ENCODE assay signal across 24 cellular contexts in genomic region chr3:14775574-14775973, GRCh38. TPM values are rescaled to one million over a fixed set of nuclear protein-coding genes. Genes with fewer than 3 reads are reported as not detected.
"Had no signal": no experiment of that assay in that cellular context is flagged by ENCODE, and none has a peak within 500 bp of the region (broad histone marks: within the 10 kb centered on the region; RNA-seq: fewer than 3 reads in every experiment).

No MANE protein-coding gene starts in this region.

- H3K27me3 ChIP-seq: right lobe of liver, suprapubic skin, transverse colon, vagina had no signal

- H3K4me1 Mint-ChIP-seq: activated naive CD8-positive, alpha-beta T cell treated with anti-CD3 and anti-CD28 coated beads, Interleukin-2, amount 50 U/mL, for 24 hours; mesothelial cell of epicardium; stimulated activated effector memory CD8-positive, alpha-beta T cell treated with anti-CD3 and anti-CD28 coated beads, Interleukin-12 subunit alpha, Interleukin-12 subunit beta, amount 100 ng/mL, for 72 hours; stimulated activated naive CD8-positive, alpha-beta T cell treated with anti-CD3 and anti-CD28 coated beads, Interleukin-15, amount 100 ng/mL, for 72 hours; T-cell had no signal

- H3K4me1 ChIP-seq: parathyroid adenoma, right lobe of liver, suprapubic skin, transverse colon, vagina had no signal

- H3K27me3 Mint-ChIP-seq: dendritic cell treated with granulocyte-macrophage colony-stimulating factor and Interleukin-4, amounts not matched to agents 40 ng/mL and 50 ng/mL, for 4 days; stimulated activated naive CD8-positive, alpha-beta T cell treated with anti-CD3 and anti-CD28 coated beads, Interleukin-15, amount 100 ng/mL, for 72 hours had no signal

- H3K27ac ChIP-seq: parathyroid adenoma, right lobe of liver, suprapubic skin, transverse colon, vagina, WERI-Rb-1 had no signal

- H3K79me2 ChIP-seq: parathyroid adenoma had no signal

- ATAC-seq: activated naive CD8-positive, alpha-beta T cell treated with anti-CD3 and anti-CD28 coated beads, Interleukin-2, amount 50 U/mL, for 24 hours; natural killer cell treated with Interleukin-12 subunit alpha and Interleukin-12 subunit beta and Interleukin-15 and Interleukin-18, amount 100 ng/mL, for 72 hours; right lobe of liver; stimulated activated effector memory CD8-positive, alpha-beta T cell treated with anti-CD3 and anti-CD28 coated beads, Interleukin-12 subunit alpha, Interleukin-12 subunit beta, amount 100 ng/mL, for 72 hours; stimulated activated naive CD8-positive, alpha-beta T cell treated with anti-CD3 and anti-CD28 coated beads, Interleukin-15, amount 100 ng/mL, for 72 hours; T-cell had no signal

- DNase-seq: activated CD4-positive, alpha-beta T cell treated with anti-CD3 and anti-CD28 coated beads, Interleukin-2, amount 50 U/mL, for 4 hours; activated naive CD4-positive, alpha-beta T cell treated with anti-CD3 and anti-CD28 coated beads, Interleukin-2, amount 50 U/mL, for 16 hours; activated naive CD8-positive, alpha-beta T cell treated with anti-CD3 and anti-CD28 coated beads, Interleukin-2, amount 50 U/mL, for 24 hours; activated T-cell treated with anti-CD3 and anti-CD28 coated beads for 4 hours; effector CD8-positive, alpha-beta T cell; foreskin melanocyte; kidney; small intestine; stimulated activated CD4-positive, alpha-beta T cell treated with anti-CD3 and anti-CD28 coated beads, Interleukin-2, amount 100 ng/mL, for 24 hours; stimulated activated naive CD8-positive, alpha-beta T cell treated with anti-CD3 and anti-CD28 coated beads, Interleukin-15, amount 100 ng/mL, for 72 hours; transverse colon; WERI-Rb-1 had no signal

- H2AFZ ChIP-seq: parathyroid adenoma had no signal

- H3K4me3 ChIP-seq: lung, right lobe of liver, suprapubic skin, transverse colon, vagina had no signal

- H3K4me3 Mint-ChIP-seq: activated naive CD8-positive, alpha-beta T cell treated with anti-CD3 and anti-CD28 coated beads, Interleukin-2, amount 50 U/mL, for 24 hours; dendritic cell treated with granulocyte-macrophage colony-stimulating factor and Interleukin-4, amounts not matched to agents 40 ng/mL and 50 ng/mL, for 4 days; mesothelial cell of epicardium; natural killer cell treated with Interleukin-12 subunit alpha and Interleukin-12 subunit beta and Interleukin-15 and Interleukin-18, amount 100 ng/mL, for 72 hours; stimulated activated effector memory CD8-positive, alpha-beta T cell treated with anti-CD3 and anti-CD28 coated beads, Interleukin-12 subunit alpha, Interleukin-12 subunit beta, amount 100 ng/mL, for 72 hours; stimulated activated naive CD8-positive, alpha-beta T cell treated with anti-CD3 and anti-CD28 coated beads, Interleukin-15, amount 100 ng/mL, for 72 hours; T-cell; T-helper 2 cell treated with Interferon-gamma antibody and Interleukin-4, amounts not matched to agents 5 μg/mL and 100 μg/mL, for 36 hours had no signal

- H3K9ac ChIP-seq: parathyroid adenoma had no signal

- H3K36me3 Mint-ChIP-seq: mesothelial cell of epicardium; stimulated activated effector memory CD8-positive, alpha-beta T cell treated with anti-CD3 and anti-CD28 coated beads, Interleukin-12 subunit alpha, Interleukin-12 subunit beta, amount 100 ng/mL, for 72 hours had no signal

- FAIRE-seq: kidney, small intestine had no signal

- H3K9me3 ChIP-seq: right lobe of liver, vagina had no signal

- H3K27ac Mint-ChIP-seq: activated naive CD8-positive, alpha-beta T cell treated with anti-CD3 and anti-CD28 coated beads, Interleukin-2, amount 50 U/mL, for 24 hours; dendritic cell treated with granulocyte-macrophage colony-stimulating factor and Interleukin-4, amounts not matched to agents 40 ng/mL and 50 ng/mL, for 4 days; mesothelial cell of epicardium; natural killer cell treated with Interleukin-12 subunit alpha and Interleukin-12 subunit beta and Interleukin-15 and Interleukin-18, amount 100 ng/mL, for 72 hours; stimulated activated effector memory CD8-positive, alpha-beta T cell treated with anti-CD3 and anti-CD28 coated beads, Interleukin-12 subunit alpha, Interleukin-12 subunit beta, amount 100 ng/mL, for 72 hours; stimulated activated naive CD8-positive, alpha-beta T cell treated with anti-CD3 and anti-CD28 coated beads, Interleukin-15, amount 100 ng/mL, for 72 hours; T-cell; T-helper 2 cell treated with Interferon-gamma antibody and Interleukin-4, amounts not matched to agents 5 μg/mL and 100 μg/mL, for 36 hours had no signal

- H3K36me3 ChIP-seq: right lobe of liver, suprapubic skin, transverse colon, vagina, WERI-Rb-1 had no signal

RNA-seq across cellular contexts. Expression of gene FGD5, which starts 43.2 kb away (rescaled TPM):
- total RNA-seq: activated CD8-positive, alpha-beta memory T cell treated with anti-CD3 and anti-CD28 coated beads for 36 hours; natural killer cell treated with Interleukin-12 subunit alpha and Interleukin-12 subunit beta and Interleukin-15 and Interleukin-18, amount 100 ng/mL, for 72 hours had no signal
